Comparison of ENCODE assay signal across 8 cellular contexts in genomic region chr14:101948666-101949205, GRCh38. TPM values are rescaled to one million over a fixed set of nuclear protein-coding genes. Genes with fewer than 3 reads are reported as not detected.
A peak's percentile ranks its signal among the peaks of the same experiment; 100 is the strongest.
DNase-seq lines count a peak whose midpoint lies in the region; TF ChIP-seq lines count a peak whose summit lies in the region.

No MANE protein-coding gene starts in this region.

- H3K4me2 ChIP-seq in BLaER1 treated with 17β-estradiol and CSF1 and Interleukin-3, amounts not matched to agents 10 nM and 100 nM = peak overlapping the region; percentile 92 to 100 (median 99)

- no peak for DNase-seq in cardiac fibroblast (ENCODE audit: low read depth in 2 of 2)
- DNase-seq in mesothelial cell of epicardium (ENCODE audit: low spot score in 2 of 2, unreplicated experiment in 2 of 2) = no peak
- DNase-seq in NCI-H1092 treated with DMSO at 0.1 percent for 48 hours (lab: John Stamatoyannopoulos, UW) = no peak
- no peak for DNase-seq in H4 (ENCODE audit: low spot score)
- DNase-seq in NCI-H345 treated with DMSO at 0.1 percent for 48 hours (lab: John Stamatoyannopoulos, UW; ENCODE audit: unreplicated experiment) = no peak
- no peak for DNase-seq in NCI-H1930 (lab: John Stamatoyannopoulos, UW)

- peaks cover 13% of the 10 kb centered on the region for H3K4me1 Mint-ChIP-seq in mesothelial cell of epicardium

- no peak for TF ChIP-seq CTCF in cardiac fibroblast (IDR thresholded peaks at IDR 0.05; ENCODE audit: low read depth, low read length)
- TF ChIP-seq CTCF in mesothelial cell of epicardium (IDR thresholded peaks at IDR 0.05; ENCODE audit: unreplicated experiment) = no peak

- peaks cover 23 to 34% (median 27%) of the 10 kb centered on the region in 10 experiments for H3K4me1 ChIP-seq in BLaER1 treated with 17β-estradiol and CSF1 and Interleukin-3, amounts not matched to agents 10 nM and 100 nM
- H3K4me1 ChIP-seq in HUES48 (ENCODE audit: control insufficient read depth, insufficient read depth, low read length) = peaks cover 10% of the 10 kb centered on the region

- no peaks in the 10 kb centered on the region for H3K9me3 ChIP-seq in BLaER1 treated with 17β-estradiol and CSF1 and Interleukin-3, amounts not matched to agents 10 nM and 100 nM (replicated peaks in 1 of 11)
- H3K9me3 ChIP-seq in HUES48 (ENCODE audit: control insufficient read depth, insufficient read depth, low read length) = no peaks in the 10 kb centered on the region

- peak overlapping the region; percentile 96 for H3K4me3 Mint-ChIP-seq in mesothelial cell of epicardium

- peak overlapping the region; percentile 81 to 100 (median 94) for H3K9ac ChIP-seq in BLaER1 treated with 17β-estradiol and CSF1 and Interleukin-3, amounts not matched to agents 10 nM and 100 nM
- H3K9ac ChIP-seq in HUES48 (ENCODE audit: low read depth, low read length) = peak overlapping the region; percentile 64

- peaks cover 0 to 22% (median 15%) of the 10 kb centered on the region in 11 experiments; a peak in 8 of 22 replicates for H3K27me3 ChIP-seq in BLaER1 treated with 17β-estradiol and CSF1 and Interleukin-3, amounts not matched to agents 10 nM and 100 nM
- peaks cover 25% of the 10 kb centered on the region for H3K27me3 ChIP-seq in HUES48 (ENCODE audit: control insufficient read depth, insufficient read depth, low read length)

- H3K9me3 Mint-ChIP-seq in mesothelial cell of epicardium = no peaks in the 10 kb centered on the region

- H3K27ac Mint-ChIP-seq in mesothelial cell of epicardium = peak overlapping the region; percentile 100

- peak overlapping the region; percentile 78 to 100 (median 95) for H3K27ac ChIP-seq in BLaER1 treated with 17β-estradiol and CSF1 and Interleukin-3, amounts not matched to agents 10 nM and 100 nM
- H3K27ac ChIP-seq in HUES48 (ENCODE audit: low read depth, low read length) = peak overlapping the region; percentile 85

- peaks cover 0 to 10% (median 0%) of the 10 kb centered on the region in 11 experiments; a peak in 2 of 22 replicates for H4K20me1 ChIP-seq in BLaER1 treated with 17β-estradiol and CSF1 and Interleukin-3, amounts not matched to agents 10 nM and 100 nM

- peak overlapping the region; percentile 67 to 95 (median 78) for H3K4me3 ChIP-seq in BLaER1 treated with 17β-estradiol and CSF1 and Interleukin-3, amounts not matched to agents 10 nM and 100 nM
- H3K4me3 ChIP-seq in HUES48 (ENCODE audit: low read depth, low read length) (peak overlapping the region; percentile 72), cardiac fibroblast (replicated peaks in 1 of 2; ENCODE audit: low read depth in 2 of 2, low read length in 2 of 2) (peak overlapping the region; percentile 95 to 97)

- no peaks in the 10 kb centered on the region for H3K36me3 ChIP-seq in BLaER1 treated with 17β-estradiol and CSF1 and Interleukin-3, amounts not matched to agents 10 nM and 100 nM
- no peaks in the 10 kb centered on the region for H3K36me3 ChIP-seq in HUES48 (ENCODE audit: control insufficient read depth, insufficient read depth, low read length)

- H3K36me3 Mint-ChIP-seq in mesothelial cell of epicardium = no peaks in the 10 kb centered on the region

- H3K27me3 Mint-ChIP-seq in mesothelial cell of epicardium (ENCODE audit: low read depth) = peaks cover 27% of the 10 kb centered on the region

RNA-seq across cellular contexts. Expression of gene DYNC1H1, which starts 15.6 kb away (rescaled TPM):
- total RNA-seq in mesothelial cell of epicardium = 460 to 515 TPM (median 465 TPM) in 3 replicates
- total RNA-seq in H4 (2014; rRNA removed; shearing (Covaris generic)) = 112 and 113 TPM in 2 replicates
